In the genomic region with DNA sequence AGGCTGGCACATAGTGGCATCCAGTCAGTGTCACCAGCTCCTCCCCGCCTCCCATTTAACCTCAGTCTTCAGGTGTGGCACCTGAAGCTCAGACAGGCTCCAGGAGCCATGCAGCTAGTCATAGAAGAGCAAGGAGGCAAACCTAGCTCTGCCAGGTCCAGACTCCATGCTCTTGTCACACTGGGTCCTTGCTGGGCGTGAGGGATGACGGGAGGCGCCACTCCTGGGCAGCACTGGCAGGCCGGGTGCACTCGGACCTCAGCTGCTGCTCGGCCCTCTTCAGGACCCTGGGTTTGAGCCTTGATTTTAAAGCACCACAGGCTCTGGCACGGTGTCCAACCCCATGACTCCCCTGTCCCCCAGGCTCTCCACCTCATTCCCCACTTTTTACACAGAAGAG, we compare ENCODE assay signal across 19 cellular contexts. TPM values are rescaled to one million over a fixed set of nuclear protein-coding genes. Genes with fewer than 3 reads are reported as not detected.
DNase-seq lines count a peak whose midpoint lies in the region; ATAC-seq, FAIRE-seq and TF ChIP-seq lines count a peak whose summit lies in the region.
"Had no signal": no experiment of that assay in that cellular context is flagged by ENCODE, and none has a peak within 500 bp of the region (broad histone marks: within the 10 kb centered on the region; RNA-seq: fewer than 3 reads in every experiment).

No MANE protein-coding gene starts in this region.

- no peaks in the 10 kb centered on the region for H3K4me1 ChIP-seq in CD4-positive, CD25-positive, alpha-beta regulatory T cell (ENCODE audit: control insufficient read depth, insufficient read depth, low read length, poor library complexity, severe bottlenecking)
- peaks cover 0 to 95% (median 42%) of the 10 kb centered on the region in 3 donors for H3K4me1 ChIP-seq in gastroesophageal sphincter
- H3K4me1 ChIP-seq in mesendoderm (ENCODE audit: control insufficient read depth, low read depth, low read length) = no peaks in the 10 kb centered on the region

- H3K18ac ChIP-seq in mesendoderm (ENCODE audit: low read length) = no peak overlapping the region

- peaks cover 7% of the 10 kb centered on the region for H3K36me3 Mint-ChIP-seq in CD4-positive, CD25-positive, alpha-beta regulatory T cell
- H3K36me3 Mint-ChIP-seq in osteocyte (ENCODE audit: unreplicated experiment) = no peaks in the 10 kb centered on the region
- H3K36me3 Mint-ChIP-seq: natural killer cell had no signal

- no peak overlapping the region for H2BK120ac ChIP-seq in mesendoderm (ENCODE audit: low read depth, low read length)

- peaks cover 0 to 52% (median 16%) of the 10 kb centered on the region in 4 donors for H3K4me1 Mint-ChIP-seq in CD4-positive, CD25-positive, alpha-beta regulatory T cell
- peaks cover 26% of the 10 kb centered on the region for H3K4me1 Mint-ChIP-seq in osteocyte (ENCODE audit: unreplicated experiment)

- no peak for TF ChIP-seq POLR2A in gastroesophageal sphincter (IDR thresholded peaks at IDR 0.05)

- H2BK5ac ChIP-seq in mesendoderm (ENCODE audit: low read length) = no peak overlapping the region

- H3K79me1 ChIP-seq in mesendoderm (ENCODE audit: low read length) = peaks cover 9% of the 10 kb centered on the region

- no peak overlapping the region for H2AK5ac ChIP-seq in mesendoderm (ENCODE audit: low read length)

- no peak for TF ChIP-seq CTCF in gastroesophageal sphincter (IDR thresholded peaks at IDR 0.05)
- TF ChIP-seq CTCF in osteocyte (IDR thresholded peaks at IDR 0.05) = no peak

- H3K27ac ChIP-seq in CD4-positive, CD25-positive, alpha-beta regulatory T cell (ENCODE audit: insufficient read depth, low read length, poor library complexity, severe bottlenecking) = no peak overlapping the region
- H3K27ac ChIP-seq in angular gyrus (ENCODE audit: low read depth, low read length) (peak overlapping the region; percentile 46), gastroesophageal sphincter (peak overlapping the region in 3 of 4 donors; percentile 64 to 77 (median 76)), mesendoderm (ENCODE audit: low read depth, low read length) (no peak overlapping the region)

- no peaks in the 10 kb centered on the region for H3K27me3 Mint-ChIP-seq in CD4-positive, CD25-positive, alpha-beta regulatory T cell
- no peaks in the 10 kb centered on the region for H3K27me3 Mint-ChIP-seq in osteocyte (ENCODE audit: unreplicated experiment)

- H4K8ac ChIP-seq in mesendoderm (ENCODE audit: low read depth, low read length) = no peak overlapping the region

- H2BK15ac ChIP-seq in mesendoderm (replicated peaks; ENCODE audit: low read depth) = no peak overlapping the region

- no peak for FAIRE-seq in RCC 7860 (lab: Jason Lieb, UNC)
- FAIRE-seq: colon had no signal

- no peak for TF ChIP-seq EP300 in gastroesophageal sphincter (IDR thresholded peaks at IDR 0.05)

- H3K56ac ChIP-seq in mesendoderm (ENCODE audit: low read length) = no peak overlapping the region

- DNase-seq in CD4-positive, CD25-positive, alpha-beta regulatory T cell = no peak
- DNase-seq in osteocyte (ENCODE audit: extremely low spot score, unreplicated experiment) = no peak
- DNase-seq in mesendoderm = no peak
- no peak for DNase-seq in RCC 7860 (ENCODE audit: low spot score)
- DNase-seq: activated CD4-positive, alpha-beta T cell treated with anti-CD3 and anti-CD28 coated beads for 4 hours; activated CD8-positive, alpha-beta memory T cell treated with anti-CD3 and anti-CD28 coated beads, Interleukin-2, amount 50 U/mL, for 4 hours; aorta; CD8-positive, alpha-beta memory T cell; lower lobe of right lung; natural killer cell; NCI-H1417 treated with DMSO at 0.1 percent for 48 hours had no signal

- H3K79me2 ChIP-seq in mesendoderm (ENCODE audit: control insufficient read depth, insufficient read depth, low read length) = peaks cover 7% of the 10 kb centered on the region

- no peak for ATAC-seq in CD4-positive, CD25-positive, alpha-beta regulatory T cell (ENCODE audit: low read depth in 2 of 2)
- no peak for ATAC-seq in gastroesophageal sphincter
- no peak for ATAC-seq in GM21619 (IDR thresholded peaks at IDR 0.05; ENCODE audit: unreplicated experiment)
- ATAC-seq in HG02970 (IDR thresholded peaks at IDR 0.05; ENCODE audit: low FRiP score, unreplicated experiment) = no peak
- ATAC-seq: GM23338, lower lobe of right lung, natural killer cell, Panc1 had no signal

- no peak overlapping the region for H3K9ac ChIP-seq in mesendoderm (ENCODE audit: low read length)

- H3K36me3 ChIP-seq in CD4-positive, CD25-positive, alpha-beta regulatory T cell (ENCODE audit: control insufficient read depth, insufficient read depth, low read length) = no peaks in the 10 kb centered on the region
- no peaks in the 10 kb centered on the region for H3K36me3 ChIP-seq in gastroesophageal sphincter
- no peaks in the 10 kb centered on the region for H3K36me3 ChIP-seq in mesendoderm (ENCODE audit: control insufficient read depth, insufficient read depth, low read length)
- H3K36me3 ChIP-seq: lower lobe of right lung, prostate gland had no signal

- no CpG with 5 or more reads among the region's 8 CpGs for WGBS in gastroesophageal sphincter (ENCODE audit: low coverage in 1 of 2), 2 donors
- no CpG with 5 or more reads among the region's 8 CpGs for WGBS in mesendoderm (ENCODE audit: extremely low coverage, insufficient coverage, low lambda C conversion rate)

- H3K23ac ChIP-seq in mesendoderm (ENCODE audit: low read length) = no peak overlapping the region

- H3K4ac ChIP-seq in mesendoderm (ENCODE audit: low read depth, low read length) = no peak overlapping the region

- no peak overlapping the region for H4K5ac ChIP-seq in mesendoderm (ENCODE audit: low read length)

- H3K27ac Mint-ChIP-seq in CD4-positive, CD25-positive, alpha-beta regulatory T cell = peak overlapping the region in 2 of 3 donors; percentile 55 to 83
- peak overlapping the region; percentile 62 for H3K27ac Mint-ChIP-seq in osteocyte (ENCODE audit: unreplicated experiment)
- H3K27ac Mint-ChIP-seq: GM23338 had no signal

- H3K27me3 ChIP-seq in CD4-positive, CD25-positive, alpha-beta regulatory T cell (ENCODE audit: control insufficient read depth, insufficient read depth, low read length) = no peaks in the 10 kb centered on the region
- H3K27me3 ChIP-seq in gastroesophageal sphincter = no peaks in the 10 kb centered on the region
- H3K27me3 ChIP-seq in mesendoderm (ENCODE audit: insufficient read depth, low read length, poor library complexity) = no peaks in the 10 kb centered on the region

- no peak overlapping the region for H3K4me3 ChIP-seq in CD4-positive, CD25-positive, alpha-beta regulatory T cell (ENCODE audit: low read depth, low read length)
- no peak overlapping the region for H3K4me3 ChIP-seq in gastroesophageal sphincter
- H3K4me3 ChIP-seq in mesendoderm (ENCODE audit: low read length) = no peak overlapping the region
- H3K4me3 ChIP-seq: GM23338, lower lobe of right lung, prostate gland had no signal

- no peak overlapping the region for H3K4me3 Mint-ChIP-seq in CD4-positive, CD25-positive, alpha-beta regulatory T cell
- H3K4me3 Mint-ChIP-seq in osteocyte (ENCODE audit: unreplicated experiment) = no peak overlapping the region
- H3K4me3 Mint-ChIP-seq: CD8-positive, alpha-beta memory T cell; GM23338; natural killer cell had no signal

- no peaks in the 10 kb centered on the region for H3K9me3 ChIP-seq in CD4-positive, CD25-positive, alpha-beta regulatory T cell (ENCODE audit: control insufficient read depth in 2 of 2, low read length in 2 of 2)
- no peaks in the 10 kb centered on the region for H3K9me3 ChIP-seq in gastroesophageal sphincter
- H3K9me3 ChIP-seq: lower lobe of right lung, prostate gland had no signal

- H3K9me3 Mint-ChIP-seq in CD4-positive, CD25-positive, alpha-beta regulatory T cell = peaks cover 0 to 2% (median 0%) of the 10 kb centered on the region in 7 donors
- H3K9me3 Mint-ChIP-seq in osteocyte (ENCODE audit: unreplicated experiment) = no peaks in the 10 kb centered on the region
- H3K9me3 Mint-ChIP-seq: CD8-positive, alpha-beta memory T cell; GM23338 had no signal

- H3K4me2 ChIP-seq in mesendoderm (ENCODE audit: low read length) = no peak overlapping the region
- H3K4me2 ChIP-seq: GM23338 had no signal

RNA-seq across cellular contexts. Expression of a gene that starts 24.1 kb away (rescaled TPM):
- total RNA-seq in CD4-positive, CD25-positive, alpha-beta regulatory T cell = 54.1 TPM
- 10 to 100 TPM; 19.5 to 24.5 (median 21.3) TPM for polyA plus RNA-seq in CD4-positive, CD25-positive, alpha-beta regulatory T cell
- 100 to 1,000 TPM in 3 of 4 donors, 10 to 100 TPM in 1; 68.8 to 201 (median 134) TPM for total RNA-seq in gastroesophageal sphincter
- total RNA-seq in osteocyte = 31.2 and 32.8 TPM in 2 replicates
- 33.1 TPM for polyA plus RNA-seq in mesendoderm (2013, experiment 1 of 2)
- 33.6 TPM for polyA plus RNA-seq in mesendoderm (2013, experiment 2 of 2)

Comparison
In these comparisons a context has a peak if more than half of its experiments do, and no peak if none do; other contexts are left out.
1. H3K27ac ChIP-seq: peak in angular gyrus (single experiment) and gastroesophageal sphincter (3 of 4); none in CD4-positive, CD25-positive, alpha-beta regulatory T cell (single experiment) and mesendoderm (single experiment).